ENCODE assay signal across 8 cellular contexts in genomic region chr6:34154668-34155447, GRCh38. TPM values are rescaled to one million over a fixed set of nuclear protein-coding genes. Genes with fewer than 3 reads are reported as not detected.
DNase-seq lines count a peak whose midpoint lies in the region; ATAC-seq and TF ChIP-seq lines count a peak whose summit lies in the region.

No MANE protein-coding gene starts in this region.

- peak overlapping the region in 10 of 11 experiments; percentile 40 to 70 (median 56); a peak in 16 of 22 replicates for H3K9ac ChIP-seq in BLaER1 treated with 17β-estradiol and CSF1 and Interleukin-3, amounts not matched to agents 10 nM and 100 nM

- CTCF ChIA-PET in RWPE1 (lab: Yijun Ruan, JAX) = interaction anchor here (0.6 to 3.0 kb wide), 20 partner anchors 9 to 1238 kb away, joined by 3 to 33 read pairs (median 4); partner anchors contain the start of genes GRM4 and UQCC2

- no peaks in the 10 kb centered on the region for H3K36me3 ChIP-seq in BLaER1 treated with 17β-estradiol and CSF1 and Interleukin-3, amounts not matched to agents 10 nM and 100 nM
- H3K36me3 ChIP-seq in prostate gland = no peaks in the 10 kb centered on the region
- no peaks in the 10 kb centered on the region for H3K36me3 ChIP-seq in aorta (ENCODE audit: control insufficient read depth in 1 of 2, insufficient read depth in 2 of 2, low read length in 1 of 2)

- WGBS in prostate gland = 8% methylated on average over 61 of the region's 61 CpGs
- WGBS in aorta, 2 donors = 5 to 6% methylated on average over 56 to 61 of the region's 61 CpGs

- peak; percentile 97 for TF ChIP-seq CTCF in RWPE1 (conservative IDR thresholded peaks at IDR 0.05; ENCODE audit: low read depth)
- peak; percentile 84 to 98 (median 97) for TF ChIP-seq CTCF in prostate gland (IDR thresholded peaks at IDR 0.05)

- peaks cover 10 to 40% (median 30%) of the 10 kb centered on the region in 11 experiments; a peak in 21 of 22 replicates for H3K27me3 ChIP-seq in BLaER1 treated with 17β-estradiol and CSF1 and Interleukin-3, amounts not matched to agents 10 nM and 100 nM
- H3K27me3 ChIP-seq in prostate gland (replicated peaks; ENCODE audit: insufficient read depth) (no peaks in the 10 kb centered on the region), aorta (ENCODE audit: control insufficient read depth in 1 of 2, insufficient read depth in 2 of 2, low read length in 1 of 2) (peaks cover 0 to 3% of the 10 kb centered on the region in 2 donors)

- H3K4me3 ChIP-seq in BLaER1 treated with 17β-estradiol and CSF1 and Interleukin-3, amounts not matched to agents 10 nM and 100 nM = peak overlapping the region in 8 of 10 experiments; percentile 29 to 63 (median 44); a peak in 8 of 20 replicates
- no peak overlapping the region for H3K4me3 ChIP-seq in prostate gland
- H3K4me3 ChIP-seq in aorta (ENCODE audit: low read length in 2 of 2) = no peak overlapping the region

- H3K4me2 ChIP-seq in BLaER1 treated with 17β-estradiol and CSF1 and Interleukin-3, amounts not matched to agents 10 nM and 100 nM = peak overlapping the region; percentile 81 to 95 (median 89)

- POLR2A ChIA-PET in RWPE1 (lab: Yijun Ruan, JAX; ENCODE audit: low non-redundant PET) = no interaction called here

- no peak overlapping the region for H3K27ac ChIP-seq in BLaER1 treated with 17β-estradiol and CSF1 and Interleukin-3, amounts not matched to agents 10 nM and 100 nM
- H3K27ac ChIP-seq in RWPE1 = no peak overlapping the region
- H3K27ac ChIP-seq in prostate gland = no peak overlapping the region
- H3K27ac ChIP-seq in aorta (ENCODE audit: low read depth in 1 of 2, low read length in 2 of 2) = no peak overlapping the region

- peaks cover 5 to 18% (median 9%) of the 10 kb centered on the region in 10 experiments; a peak in 9 of 20 replicates for H3K4me1 ChIP-seq in BLaER1 treated with 17β-estradiol and CSF1 and Interleukin-3, amounts not matched to agents 10 nM and 100 nM
- no peaks in the 10 kb centered on the region for H3K4me1 ChIP-seq in prostate gland (replicated peaks)
- H3K4me1 ChIP-seq in aorta (ENCODE audit: control insufficient read depth in 1 of 2, insufficient read depth in 2 of 2, low read length in 2 of 2) = no peaks in the 10 kb centered on the region

- peaks cover 0 to 17% (median 0%) of the 10 kb centered on the region in 11 experiments; a peak in 5 of 22 replicates for H4K20me1 ChIP-seq in BLaER1 treated with 17β-estradiol and CSF1 and Interleukin-3, amounts not matched to agents 10 nM and 100 nM

- DNase-seq in HCEC 1CT (peak; percentile 35), RWPE1 (ENCODE audit: low spot score) (peak; percentile 81), Right ventricle myocardium inferior (ENCODE audit: missing footprints) (no peak), prostate gland (ENCODE audit: low spot score) (no peak), aorta (peak in 1 of 2 donors; percentile 87)
- DNase-seq in activated naive CD4-positive, alpha-beta T cell (lab: John Stamatoyannopoulos, UW) = peak; percentile 48 to 66 (median 58)

- H3K9me3 ChIP-seq in BLaER1 treated with 17β-estradiol and CSF1 and Interleukin-3, amounts not matched to agents 10 nM and 100 nM (replicated peaks in 1 of 11) = peaks cover 9 to 12% (median 11%) of the 10 kb centered on the region in 11 experiments
- H3K9me3 ChIP-seq in prostate gland = no peaks in the 10 kb centered on the region
- peaks cover 2% of the 10 kb centered on the region for H3K9me3 ChIP-seq in aorta (ENCODE audit: control insufficient read depth, low read length)

- no peak for TF ChIP-seq POLR2A in prostate gland (IDR thresholded peaks at IDR 0.05)

- ATAC-seq in Right ventricle myocardium inferior = peak; percentile 63
- peak; percentile 84 for ATAC-seq in aorta (ENCODE audit: low FRiP score)
- no peak for ATAC-seq in HG03045 (IDR thresholded peaks at IDR 0.05; ENCODE audit: unreplicated experiment)

- intact Hi-C loops in Right ventricle myocardium inferior (cut with DNase I) = loop anchor here (1.0 to 5.0 kb wide), 2 partner anchors 383 to 568 kb away; no protein-coding TSS in a partner anchor
- intact Hi-C loops in prostate gland (cut with DNase I) = loop anchor here (5.0 kb wide), 4 partner anchors 98 to 573 kb away; partner anchors contain the start of gene BAK1
- intact Hi-C loops in aorta (cut with DNase I) = loop anchor here (5.0 to 10.0 kb wide), 4 partner anchors 383 to 568 kb away; no protein-coding TSS in a partner anchor

RNA-seq across cellular contexts. Expression of gene GRM4, which starts 9.0 kb away (rescaled TPM):
- total RNA-seq in Right ventricle myocardium inferior (not detected), prostate gland (1 to 10 TPM in 1 of 2 donors, not detected in 1; 4.4 TPM), aorta (not detected)
- not detected for polyA plus RNA-seq in aorta

Comparison
In these comparisons a context has a peak if more than half of its experiments do, and no peak if none do; other contexts are left out.
1. H3K4me3 ChIP-seq: peak in BLaER1 treated with 17β-estradiol and CSF1 and Interleukin-3, amounts not matched to agents 10 nM and 100 nM (8 of 10); none in prostate gland (0 of 2) and aorta (0 of 2).
2. DNase-seq: peak in HCEC 1CT (single experiment), RWPE1 (single experiment) and activated naive CD4-positive, alpha-beta T cell (4 of 4); none in Right ventricle myocardium inferior (single experiment) and prostate gland (single experiment).